Comparison of ENCODE assay signal across 14 cellular contexts in genomic region chr11:96333076-96333744, GRCh38. TPM values are rescaled to one million over a fixed set of nuclear protein-coding genes. Genes with fewer than 3 reads are reported as not detected.
DNase-seq lines count a peak whose midpoint lies in the region; ATAC-seq, FAIRE-seq and TF ChIP-seq lines count a peak whose summit lies in the region.
"Had no signal": no experiment of that assay in that cellular context is flagged by ENCODE, and none has a peak within 500 bp of the region (broad histone marks: within the 10 kb centered on the region; RNA-seq: fewer than 3 reads in every experiment).

No MANE protein-coding gene starts in this region.

- in situ Hi-C loops in HAP-1 (cut with MboI; ENCODE audit: low sequenced_read_pairs): no loop called here

- DNase-seq in CD4-positive, CD25-positive, alpha-beta regulatory T cell: no peak
- DNase-seq in HAP-1 (ENCODE audit: low spot score in 2 of 2) (peak; percentile 21 to 70), osteoblast (ENCODE audit: insufficient read length, low spot score, missing footprints) (no peak), H4 (ENCODE audit: low spot score) (no peak), WERI-Rb-1 (no peak)
- DNase-seq in stimulated activated naive CD4-positive, alpha-beta T cell (lab: John Stamatoyannopoulos, UW): no peak
- DNase-seq: hypothalamus; NCI-H2029; stimulated activated CD4-positive, alpha-beta T cell treated with anti-CD3 and anti-CD28 coated beads, Interleukin-4, amount 100 ng/mL, for 24 hours; stimulated activated naive CD4-positive, alpha-beta T cell treated with Interleukin-2 at 50 U/mL for 16 hours had no signal

- peaks cover 32 to 91% (median 79%) of the 10 kb centered on the region in 4 donors for H3K4me1 Mint-ChIP-seq in CD4-positive, CD25-positive, alpha-beta regulatory T cell

- no peak overlapping the region for H3K4me3 ChIP-seq in CD4-positive, CD25-positive, alpha-beta regulatory T cell (ENCODE audit: low read depth, low read length)
- H3K4me3 ChIP-seq in HAP-1 (no peak overlapping the region), osteoblast (ENCODE audit: insufficient read depth, low read length) (no peak overlapping the region), WERI-Rb-1 (ENCODE audit: low read depth, low read length) (no peak overlapping the region)
- H3K4me3 ChIP-seq: SK-N-MC had no signal

- no peaks in the 10 kb centered on the region for H3K27me3 Mint-ChIP-seq in CD4-positive, CD25-positive, alpha-beta regulatory T cell
- H3K27me3 Mint-ChIP-seq: progenitor cell of endocrine pancreas had no signal

- H3K4me1 ChIP-seq in CD4-positive, CD25-positive, alpha-beta regulatory T cell (ENCODE audit: control insufficient read depth, insufficient read depth, low read length, poor library complexity, severe bottlenecking): peaks cover 36% of the 10 kb centered on the region
- H3K4me1 ChIP-seq in HAP-1: peaks cover 85% of the 10 kb centered on the region
- peaks cover 63% of the 10 kb centered on the region for H3K4me1 ChIP-seq in osteoblast (ENCODE audit: insufficient read depth, low read length)

- H4K20me1 ChIP-seq in osteoblast (ENCODE audit: insufficient read depth, low read length): peaks cover 21% of the 10 kb centered on the region

- H3K27ac Mint-ChIP-seq in CD4-positive, CD25-positive, alpha-beta regulatory T cell: peak overlapping the region in 2 of 3 donors; percentile 3 to 15

- no peak overlapping the region for H3K4me3 Mint-ChIP-seq in CD4-positive, CD25-positive, alpha-beta regulatory T cell

- peak overlapping the region; percentile 59 for H3K4me2 ChIP-seq in osteoblast (ENCODE audit: insufficient read depth, low read length)

- peaks cover 99% of the 10 kb centered on the region for H3K79me2 ChIP-seq in osteoblast (ENCODE audit: insufficient read depth, low read length)

- H3K27me3 ChIP-seq in CD4-positive, CD25-positive, alpha-beta regulatory T cell (ENCODE audit: control insufficient read depth, insufficient read depth, low read length): no peaks in the 10 kb centered on the region
- H3K27me3 ChIP-seq in HAP-1 (ENCODE audit: low read depth): no peaks in the 10 kb centered on the region
- H3K27me3 ChIP-seq in osteoblast (ENCODE audit: insufficient read depth, low read length): no peaks in the 10 kb centered on the region
- H3K27me3 ChIP-seq in WERI-Rb-1 (ENCODE audit: insufficient read depth, low read depth, severe bottlenecking): no peaks in the 10 kb centered on the region

- no peak for ATAC-seq in CD4-positive, CD25-positive, alpha-beta regulatory T cell (ENCODE audit: low read depth in 2 of 2)
- ATAC-seq in GM21360 (IDR thresholded peaks at IDR 0.05; ENCODE audit: unreplicated experiment): no peak

- H3K9me3 ChIP-seq in CD4-positive, CD25-positive, alpha-beta regulatory T cell (ENCODE audit: control insufficient read depth in 2 of 2, low read length in 2 of 2): no peaks in the 10 kb centered on the region
- H3K9me3 ChIP-seq in HAP-1: no peaks in the 10 kb centered on the region
- H3K9me3 ChIP-seq in osteoblast (ENCODE audit: low read depth, low read length): no peaks in the 10 kb centered on the region
- H3K9me3 ChIP-seq in WERI-Rb-1 (ENCODE audit: severe bottlenecking): no peaks in the 10 kb centered on the region

- H3K27ac ChIP-seq in CD4-positive, CD25-positive, alpha-beta regulatory T cell (ENCODE audit: insufficient read depth, low read length, poor library complexity, severe bottlenecking): no peak overlapping the region
- H3K27ac ChIP-seq in osteoblast (ENCODE audit: low read depth, low read length) (peak overlapping the region; percentile 70), WERI-Rb-1 (no peak overlapping the region)
- H3K27ac ChIP-seq: SK-N-MC had no signal

- H3K9me3 Mint-ChIP-seq in CD4-positive, CD25-positive, alpha-beta regulatory T cell: no peaks in the 10 kb centered on the region

- peak; percentile 43 for FAIRE-seq in endometrium (lab: Jason Lieb, UNC)

- TF ChIP-seq CTCF in osteoblast (IDR thresholded peaks at IDR 0.05; ENCODE audit: extremely low read depth, low read depth, low read length) (no peak), WERI-Rb-1 (IDR thresholded peaks at IDR 0.05; ENCODE audit: low read depth, low read length) (no peak)

- H3K36me3 Mint-ChIP-seq in CD4-positive, CD25-positive, alpha-beta regulatory T cell: peaks cover 29% of the 10 kb centered on the region

- peaks cover 12% of the 10 kb centered on the region for H3K36me3 ChIP-seq in CD4-positive, CD25-positive, alpha-beta regulatory T cell (ENCODE audit: control insufficient read depth, insufficient read depth, low read length)
- H3K36me3 ChIP-seq in HAP-1 (replicated peaks) (no peaks in the 10 kb centered on the region), osteoblast (ENCODE audit: insufficient read depth, low read length) (peaks cover 8% of the 10 kb centered on the region), WERI-Rb-1 (peaks cover 17% of the 10 kb centered on the region)

- H2AFZ ChIP-seq in osteoblast (ENCODE audit: low read length): no peak overlapping the region

RNA-seq across cellular contexts. Expression of gene MAML2, which starts 9.8 kb away (rescaled TPM):
- total RNA-seq in CD4-positive, CD25-positive, alpha-beta regulatory T cell: 35.6 TPM
- 1 to 10 TPM; 4.1 to 9.3 (median 7.8) TPM for polyA plus RNA-seq in CD4-positive, CD25-positive, alpha-beta regulatory T cell
- total RNA-seq in osteoblast: 17.4 and 19.2 TPM in 2 replicates
- 2.3 and 4.3 TPM in 2 replicates for total RNA-seq in H4 (2014; rRNA removed; shearing (Covaris generic))

RNA-seq across cellular contexts. Expression of gene CCDC82, which starts 56.5 kb away (rescaled TPM):
- 37.3 TPM for total RNA-seq in CD4-positive, CD25-positive, alpha-beta regulatory T cell
- 10 to 100 TPM; 22.2 to 27.8 (median 24.8) TPM for polyA plus RNA-seq in CD4-positive, CD25-positive, alpha-beta regulatory T cell
- total RNA-seq in osteoblast: 19.5 and 21.8 TPM in 2 replicates
- total RNA-seq in H4 (2014; rRNA removed; shearing (Covaris generic)): 5.5 and 8.5 TPM in 2 replicates

RNA-seq across cellular contexts. Expression of gene JRKL, which starts 56.6 kb away (rescaled TPM):
- total RNA-seq in CD4-positive, CD25-positive, alpha-beta regulatory T cell: 4.4 TPM
- 1 to 10 TPM; 2.1 to 5.3 (median 3.2) TPM for polyA plus RNA-seq in CD4-positive, CD25-positive, alpha-beta regulatory T cell
- total RNA-seq in osteoblast: 8.5 and 9.8 TPM in 2 replicates
- total RNA-seq in H4 (2014; rRNA removed; shearing (Covaris generic)): 4.1 and 4.6 TPM in 2 replicates

Comparison
In these comparisons a context has a peak if more than half of its experiments do, and no peak if none do; other contexts are left out.
1. DNase-seq: peak in HAP-1 (2 of 2); none in CD4-positive, CD25-positive, alpha-beta regulatory T cell (0 of 3), osteoblast (single experiment), stimulated activated naive CD4-positive, alpha-beta T cell (0 of 6), H4 (single experiment) and WERI-Rb-1 (single experiment).